26 cellular contexts compared by ENCODE assay signal in the genomic region with DNA sequence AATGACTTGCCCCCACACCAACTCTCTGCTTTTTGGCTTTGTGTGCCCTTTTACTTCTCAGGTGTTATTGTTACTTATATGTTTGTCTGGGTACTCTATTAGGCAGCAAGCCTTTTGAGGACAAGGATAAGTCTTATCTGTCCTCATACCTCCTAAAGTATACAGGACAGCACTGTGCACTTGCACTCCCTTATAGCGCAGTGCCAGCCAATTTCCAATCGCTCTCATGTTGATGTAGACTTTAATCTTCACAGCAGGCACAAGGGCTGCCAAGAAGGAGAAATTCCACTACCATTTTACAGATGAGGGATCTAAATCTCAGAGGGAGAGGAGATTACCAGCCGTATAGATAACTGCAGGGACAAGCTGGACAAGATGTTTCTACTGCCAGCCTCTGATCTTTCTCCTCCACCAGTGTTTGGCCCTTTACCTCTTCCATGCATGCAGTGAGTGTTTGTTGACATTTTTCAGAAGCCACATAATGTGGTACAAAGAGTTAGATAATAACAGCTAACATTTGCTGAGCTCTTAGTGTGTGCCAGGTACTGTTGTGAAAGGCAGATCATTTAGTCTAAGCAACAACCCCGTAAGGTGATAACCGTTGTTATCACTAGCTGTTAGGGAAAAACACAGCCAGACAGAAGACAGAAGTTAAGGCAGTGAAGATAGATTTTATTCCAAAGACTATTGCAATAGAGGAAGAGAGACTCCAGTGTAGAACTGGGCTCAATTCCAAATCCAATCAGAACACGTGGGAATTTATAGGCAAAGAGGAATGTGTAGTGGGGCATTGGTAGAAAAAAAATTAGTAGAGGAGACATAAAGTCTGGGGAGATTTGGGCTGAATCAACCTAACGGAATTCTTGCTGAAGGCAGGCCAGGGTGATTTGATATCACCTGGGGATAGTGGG. TPM values are rescaled to one million over a fixed set of nuclear protein-coding genes. Genes with fewer than 3 reads are reported as not detected.
DNase-seq lines count a peak whose midpoint lies in the region; FAIRE-seq and TF ChIP-seq lines count a peak whose summit lies in the region.
"Had no signal": no experiment of that assay in that cellular context is flagged by ENCODE, and none has a peak within 500 bp of the region (broad histone marks: within the 10 kb centered on the region; RNA-seq: fewer than 3 reads in every experiment).

No MANE protein-coding gene starts in this region.

- H3K27me3 Mint-ChIP-seq in Caco-2 (ENCODE audit: insufficient read depth, unreplicated experiment) (no peaks in the 10 kb centered on the region), endodermal cell (ENCODE audit: insufficient read depth) (peaks cover 7% of the 10 kb centered on the region)

- H3K9me3 Mint-ChIP-seq in Caco-2 (ENCODE audit: unreplicated experiment) (peaks cover 7% of the 10 kb centered on the region), endodermal cell (peaks cover 12% of the 10 kb centered on the region)

- no peak for TF ChIP-seq POLR2A in H54 (IDR thresholded peaks at IDR 0.05; ENCODE audit: low read depth, low read length)

- H3K36me3 ChIP-seq in A673 (ENCODE audit: insufficient read depth, low read length, poor library complexity, severe bottlenecking): no peaks in the 10 kb centered on the region
- H3K36me3 ChIP-seq in Caco-2 (ENCODE audit: control insufficient read depth, insufficient read depth, low read length): no peaks in the 10 kb centered on the region
- no peaks in the 10 kb centered on the region for H3K36me3 ChIP-seq in SK-N-MC (ENCODE audit: insufficient read depth, low read length)
- H3K36me3 ChIP-seq in MG63: no peaks in the 10 kb centered on the region
- H3K36me3 ChIP-seq in endodermal cell (ENCODE audit: control insufficient read depth, insufficient read depth, low read length): no peaks in the 10 kb centered on the region
- H3K36me3 ChIP-seq: brain microvascular endothelial cell, Peyer's patch, prostate gland had no signal

- H3K4me3 Mint-ChIP-seq in Caco-2 (ENCODE audit: unreplicated experiment) (no peak overlapping the region), endodermal cell (no peak overlapping the region)
- H3K4me3 Mint-ChIP-seq: activated naive CD4-positive, alpha-beta T cell treated with anti-CD3 and anti-CD28 coated beads for 36 hours; naive thymus-derived CD8-positive, alpha-beta T cell had no signal

- CTCF ChIA-PET in A673 (lab: Charles Lee): no interaction called here
- CTCF ChIA-PET in Caco-2 (lab: Charles Lee): interaction anchor here (0.7 kb wide), 1 partner anchor 39 kb away, joined by 4 read pairs; no protein-coding TSS in a partner anchor

- TF ChIP-seq CTCF in A673 (conservative IDR thresholded peaks at IDR 0.05; ENCODE audit: low read depth, low read length) (no peak), Caco-2 (IDR thresholded peaks at IDR 0.05; ENCODE audit: insufficient read depth in 1 of 2, low read depth in 1 of 2, low read length in 1 of 2, severe bottlenecking in 1 of 2, unreplicated experiment in 1 of 2) (no peak), endodermal cell (conservative IDR thresholded peaks at IDR 0.05) (no peak)

- peak; percentile 14 for DNase-seq in A673 (ENCODE audit: low spot score)
- peak in 1 of 2 experiments; percentile 8 for DNase-seq in Caco-2
- DNase-seq in H54 (ENCODE audit: insufficient read length, low spot score): no peak
- DNase-seq in SK-N-MC (ENCODE audit: low read depth, low spot score): no peak
- no peak for DNase-seq in MG63
- DNase-seq in endodermal cell: no peak
- DNase-seq in HUDEP-2 (lab: John Stamatoyannopoulos, UW; ENCODE audit: unreplicated experiment in 76 of 76): no peak
- DNase-seq: activated CD4-positive, alpha-beta T cell treated with anti-CD3 and anti-CD28 coated beads, Interleukin-2, amount 50 U/mL, for 4 hours; activated naive CD4-positive, alpha-beta T cell treated with anti-CD3 and anti-CD28 coated beads for 36 hours; brain microvascular endothelial cell; GDM1; hypothalamus; IMR-90; midbrain; naive thymus-derived CD8-positive, alpha-beta T cell; NCI-H1092 treated with DMSO at 0.1 percent for 48 hours; NCI-H2081; NCI-H510A treated with DMSO at 0.1 percent for 48 hours; nucleus accumbens; Peyer's patch; stimulated activated naive CD4-positive, alpha-beta T cell treated with Interleukin-2 at 50 U/mL for 16 hours; testis had no signal

- no peaks in the 10 kb centered on the region for H3K9me3 ChIP-seq in A673 (ENCODE audit: low read depth, low read length, poor library complexity, severe bottlenecking)
- H3K9me3 ChIP-seq in Caco-2: no peaks in the 10 kb centered on the region
- H3K9me3 ChIP-seq in SK-N-MC (ENCODE audit: low read depth, low read length): no peaks in the 10 kb centered on the region
- H3K9me3 ChIP-seq in MG63: peaks cover 3% of the 10 kb centered on the region; the same call in 1 of the 2 replicates
- peaks cover 13% of the 10 kb centered on the region for H3K9me3 ChIP-seq in endodermal cell (ENCODE audit: control insufficient read depth, low read length)
- H3K9me3 ChIP-seq: Peyer's patch, prostate gland, testis had no signal

- H3K27ac ChIP-seq in A673 (ENCODE audit: low read depth, low read length, poor library complexity, severe bottlenecking) (no peak overlapping the region), SK-N-MC (peak overlapping the region; percentile 64), endodermal cell (ENCODE audit: low read depth, low read length) (no peak overlapping the region)
- H3K27ac ChIP-seq: brain microvascular endothelial cell, Peyer's patch, prostate gland, testis had no signal

- BruUV-seq in A673 (replicated peaks; lab: Mats Ljungman, UMichigan) (no TSS peak), Caco-2 (replicated peaks; lab: Mats Ljungman, UMichigan) (no TSS peak)

- H3K4me1 ChIP-seq in A673 (ENCODE audit: insufficient read depth, low read length, poor library complexity, severe bottlenecking) (peaks cover 5% of the 10 kb centered on the region), Caco-2 (peaks cover 13% of the 10 kb centered on the region; the same call in 1 of the 2 replicates), endodermal cell (ENCODE audit: control insufficient read depth, insufficient read depth, low read length) (no peaks in the 10 kb centered on the region)
- H3K4me1 ChIP-seq: Peyer's patch, prostate gland, testis had no signal

- H3K4me1 Mint-ChIP-seq in Caco-2 (ENCODE audit: low read depth, unreplicated experiment) (peaks cover 13% of the 10 kb centered on the region), endodermal cell (peaks cover 7% of the 10 kb centered on the region)
- H3K4me1 Mint-ChIP-seq: naive thymus-derived CD8-positive, alpha-beta T cell had no signal

- H3K4me3 ChIP-seq in A673 (ENCODE audit: low read depth, low read length, poor library complexity, severe bottlenecking): no peak overlapping the region
- no peak overlapping the region for H3K4me3 ChIP-seq in Caco-2 (ENCODE audit: low read depth, low read length)
- peak overlapping the region; percentile 42 for H3K4me3 ChIP-seq in SK-N-MC
- no peak overlapping the region for H3K4me3 ChIP-seq in MG63
- H3K4me3 ChIP-seq in endodermal cell (ENCODE audit: low read length): no peak overlapping the region
- H3K4me3 ChIP-seq: Peyer's patch, prostate gland, testis had no signal

- H3K36me3 Mint-ChIP-seq in Caco-2 (ENCODE audit: insufficient read depth, unreplicated experiment) (no peaks in the 10 kb centered on the region), endodermal cell (ENCODE audit: low read depth) (no peaks in the 10 kb centered on the region)

- H3K27me3 ChIP-seq in A673 (replicated peaks; ENCODE audit: insufficient read depth, low read depth, low read length, poor library complexity) (no peaks in the 10 kb centered on the region), Caco-2 (replicated peaks; ENCODE audit: control insufficient read depth, insufficient read depth, low read length) (no peaks in the 10 kb centered on the region; the same call in 1 of the 2 replicates), MG63 (0 out of 2 replicates have a peak, but pooled peaks cover 2% of the 10 kb centered on the region), endodermal cell (ENCODE audit: control insufficient read depth, insufficient read depth, low read length, poor library complexity, severe bottlenecking) (peaks cover 6% of the 10 kb centered on the region)
- H3K27me3 ChIP-seq: brain microvascular endothelial cell, Peyer's patch, testis had no signal

- H3K27ac Mint-ChIP-seq in Caco-2 (ENCODE audit: unreplicated experiment) (peak overlapping the region; percentile 11), endodermal cell (no peak overlapping the region)
- H3K27ac Mint-ChIP-seq: activated naive CD4-positive, alpha-beta T cell treated with anti-CD3 and anti-CD28 coated beads for 36 hours; naive thymus-derived CD8-positive, alpha-beta T cell had no signal

- POLR2A ChIA-PET in A673 (lab: Charles Lee; ENCODE audit: low non-redundant PET) (no interaction called here), Caco-2 (lab: Charles Lee) (no interaction called here)

- intact Hi-C loops in A673 (cut with micrococcal nuclease; ENCODE audit: unreplicated experiment): no loop called here
- intact Hi-C loops in Caco-2 (cut with micrococcal nuclease; ENCODE audit: unreplicated experiment): no loop called here

- 85 to 96% methylated on average over 4 to 7 of the region's 7 CpGs for WGBS in endodermal cell (ENCODE audit: insufficient coverage in 1 of 2, insufficient read length in 1 of 2), 2 experiments

- peak; percentile 84 for FAIRE-seq in H54 (lab: Jason Lieb, UNC)
- FAIRE-seq: GM18507, urothelium cell line had no signal

- H3K9ac ChIP-seq in SK-N-MC (ENCODE audit: insufficient read length): no peak overlapping the region
- no peak overlapping the region for H3K9ac ChIP-seq in endodermal cell (ENCODE audit: extremely low read depth, low read length, poor library complexity, severe bottlenecking)

RNA-seq across cellular contexts. Expression of gene SST, which starts 30.0 kb away (rescaled TPM):
- total RNA-seq in A673 (2021) (not detected in 2 replicates), Caco-2 (2022) (not detected in 2 replicates), endodermal cell (not detected)
- total RNA-seq in MG63 (2014; rRNA removed; shearing (Covaris generic); ENCODE audit: low replicate concordance): not detected in 2 replicates
- polyA plus RNA-seq in endodermal cell (2013, experiment 1 of 2): 65.6 TPM
- polyA plus RNA-seq in endodermal cell (2013, experiment 2 of 2): 67.1 TPM
- total RNA-seq: activated naive CD4-positive, alpha-beta T cell treated with anti-CD3 and anti-CD28 coated beads for 36 hours; IMR-90; naive thymus-derived CD8-positive, alpha-beta T cell; prostate gland; T-helper 1 cell treated with Interleukin-12 subunit alpha and Interleukin-12 subunit beta and Interleukin-4 antibody, amounts not matched to agents 30 ng/mL and 1 ng/mL, for 36 hours; testis had no signal
- polyA plus RNA-seq: IMR-90; naive thymus-derived CD8-positive, alpha-beta T cell had no signal
